ENCODE assay signal across 1 cellular context in the genomic region with DNA sequence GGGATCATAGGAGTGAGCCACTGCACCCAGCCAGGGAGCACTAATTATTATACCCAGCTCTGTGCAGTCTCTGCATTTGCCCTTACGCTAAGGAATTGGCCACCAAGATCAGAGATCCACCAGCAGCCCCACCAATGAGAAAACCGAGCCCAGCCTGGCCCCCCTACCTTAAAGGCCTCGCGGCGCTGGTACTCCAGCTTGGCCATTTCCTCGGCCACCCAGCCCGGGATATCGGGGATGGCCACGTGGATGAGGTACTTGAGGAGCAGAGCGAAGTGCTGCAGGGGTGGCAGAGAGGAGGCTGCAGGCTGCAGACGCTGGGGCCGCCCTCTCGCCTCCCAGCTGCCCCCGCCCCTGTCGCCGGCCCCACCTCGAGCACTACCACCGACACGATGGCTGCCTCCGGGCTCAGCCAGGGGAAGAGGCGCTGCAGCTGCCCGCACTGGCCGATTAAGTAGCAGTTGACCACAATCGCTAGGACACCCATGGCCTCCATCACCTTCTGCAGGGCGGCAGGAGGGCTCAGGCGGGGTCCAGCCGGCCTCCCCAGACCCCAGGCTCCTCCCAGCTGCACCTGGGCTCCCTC.
A peak's percentile ranks its signal among the peaks of the same experiment; 100 is the strongest.
TF ChIP-seq lines count a peak whose summit lies in the region.

No MANE protein-coding gene starts in this region.

TF ChIP-seq in WTC11, 78 proteins besides CTCF, POLR2A, EP300 and RAD21:
- TF ChIP-seq GTF2I (CRISPR knock-in tag; conservative IDR thresholded peaks at IDR 0.05) (no peak), RELA (CRISPR knock-in tag; IDR thresholded peaks at IDR 0.05; ENCODE audit: borderline replicate concordance) (0 out of 2 replicates have a peak, but pooled peaks have one; percentile 49), NFE2L1 (CRISPR knock-in tag; IDR thresholded peaks at IDR 0.05) (peak; percentile 42; the same call in 1 of the 2 replicates), ZBTB21 (CRISPR knock-in tag; IDR thresholded peaks at IDR 0.05; ENCODE audit: borderline replicate concordance) (0 out of 2 replicates have a peak, but pooled peaks have one; percentile 28), STAT6 (CRISPR knock-in tag; conservative IDR thresholded peaks at IDR 0.05; ENCODE audit: low read depth) (no peak), SMAD3 (CRISPR knock-in tag; IDR thresholded peaks at IDR 0.05; ENCODE audit: borderline replicate concordance) (no peak), ZNF263 (CRISPR knock-in tag; IDR thresholded peaks at IDR 0.05; ENCODE audit: low read depth) (no peak)
- TF ChIP-seq, protein P1, sequence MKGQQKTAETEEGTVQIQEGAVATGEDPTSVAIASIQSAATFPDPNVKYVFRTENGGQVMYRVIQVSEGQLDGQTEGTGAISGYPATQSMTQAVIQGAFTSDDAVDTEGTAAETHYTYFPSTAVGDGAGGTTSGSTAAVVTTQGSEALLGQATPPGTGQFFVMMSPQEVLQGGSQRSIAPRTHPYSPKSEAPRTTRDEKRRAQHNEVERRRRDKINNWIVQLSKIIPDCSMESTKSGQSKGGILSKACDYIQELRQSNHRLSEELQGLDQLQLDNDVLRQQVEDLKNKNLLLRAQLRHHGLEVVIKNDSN (CRISPR knock-in tag; IDR thresholded peaks at IDR 0.05): no peak
- TF ChIP-seq, protein P2, sequence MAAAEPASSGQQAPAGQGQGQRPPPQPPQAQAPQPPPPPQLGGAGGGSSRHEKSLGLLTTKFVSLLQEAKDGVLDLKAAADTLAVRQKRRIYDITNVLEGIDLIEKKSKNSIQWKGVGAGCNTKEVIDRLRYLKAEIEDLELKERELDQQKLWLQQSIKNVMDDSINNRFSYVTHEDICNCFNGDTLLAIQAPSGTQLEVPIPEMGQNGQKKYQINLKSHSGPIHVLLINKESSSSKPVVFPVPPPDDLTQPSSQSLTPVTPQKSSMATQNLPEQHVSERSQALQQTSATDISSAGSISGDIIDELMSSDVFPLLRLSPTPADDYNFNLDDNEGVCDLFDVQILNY (CRISPR knock-in tag; IDR thresholded peaks at IDR 0.05): 0 out of 2 replicates have a peak, but pooled peaks have one; percentile 6
